ENCODE assay signal across 14 cellular contexts in the genomic region with DNA sequence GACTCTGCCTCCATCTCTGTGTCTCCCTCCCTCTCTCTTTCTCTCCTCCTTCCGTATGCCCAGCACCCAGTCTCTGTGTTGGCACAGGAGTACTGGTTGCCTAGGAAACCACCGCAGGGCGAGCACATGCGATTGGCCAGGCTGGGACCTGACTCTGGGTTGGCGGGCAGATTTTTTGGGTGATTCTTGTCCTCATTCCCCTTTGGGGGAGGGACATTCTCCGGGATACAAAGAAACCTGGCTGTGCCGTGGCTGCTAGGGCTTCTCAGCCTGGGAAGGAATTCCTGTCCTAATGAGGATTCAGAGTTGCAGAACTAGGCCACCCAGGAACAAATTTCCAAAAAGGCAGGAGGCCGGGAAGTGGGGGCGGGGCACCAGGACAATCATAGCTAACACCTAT.
DNase-seq lines count a peak whose midpoint lies in the region; ATAC-seq, FAIRE-seq and TF ChIP-seq lines count a peak whose summit lies in the region.
"Had no signal": no experiment of that assay in that cellular context is flagged by ENCODE, and none has a peak within 500 bp of the region (broad histone marks: within the 10 kb centered on the region; RNA-seq: fewer than 3 reads in every experiment).

No MANE protein-coding gene starts in this region.

- no peaks in the 10 kb centered on the region for H3K36me3 ChIP-seq in iPS DF 6.9 (ENCODE audit: control insufficient read depth, insufficient read depth, low read length)
- H3K36me3 ChIP-seq: right atrium auricular region had no signal

- POLR2A ChIA-PET in HEK293T (lab: Yijun Ruan, JAX) = no interaction called here

- CTCF ChIA-PET in HEK293T (lab: Yijun Ruan, JAX) = no interaction called here

- no peaks in the 10 kb centered on the region for H3K9me3 ChIP-seq in iPS DF 6.9 (ENCODE audit: control insufficient read depth, insufficient read depth, low read length)
- H3K9me3 ChIP-seq: right atrium auricular region had no signal

- no peak for FAIRE-seq in RCC 7860 (lab: Jason Lieb, UNC)
- FAIRE-seq: GM12891 had no signal

- H3K4me3 ChIP-seq in iPS DF 6.9 (ENCODE audit: low read length) = no peak overlapping the region
- H3K4me3 ChIP-seq: right atrium auricular region had no signal

- peak; percentile 25 for DNase-seq in M059J (ENCODE audit: low read depth)
- peak in 54 of 58 donors; percentile 7 to 85 (median 36) for DNase-seq in anterior cingulate cortex (lab: John Stamatoyannopoulos, UW)
- DNase-seq in iPS DF 6.9 (ENCODE audit: low read depth, low spot score) = peak; percentile 85
- peak; percentile 53 for DNase-seq in pons (ENCODE audit: low spot score)
- no peak for DNase-seq in RCC 7860 (ENCODE audit: low spot score)
- DNase-seq in HEK293T (ENCODE audit: extremely low spot score) = no peak
- DNase-seq: activated CD4-positive, CD25-positive, alpha-beta regulatory T cell; activated naive CD4-positive, alpha-beta T cell treated with anti-CD3 and anti-CD28 coated beads, Interleukin-2, amount 10 ng/mL, durations not matched to agents 7 days and 5 days; foreskin keratinocyte; kidney glomerular epithelial cell; stimulated activated CD8-positive, alpha-beta memory T cell treated with anti-CD3 and anti-CD28 coated beads, Interleukin-4, amount 100 ng/mL, for 48 hours had no signal

- WGBS in iPS DF 6.9 (ENCODE audit: insufficient coverage, insufficient read length) = no CpG with 5 or more reads among the region's 9 CpGs

- H3K4me1 ChIP-seq in iPS DF 6.9 (ENCODE audit: control insufficient read depth, insufficient read depth, low read length) = peaks cover 3% of the 10 kb centered on the region; the same call in 1 of the 2 replicates
- H3K4me1 ChIP-seq: foreskin keratinocyte, right atrium auricular region had no signal

- no peak for ATAC-seq in HG03442 (IDR thresholded peaks at IDR 0.05; ENCODE audit: unreplicated experiment)
- ATAC-seq: foreskin keratinocyte had no signal

- H3K27ac ChIP-seq in iPS DF 6.9 (ENCODE audit: low read length) = no peak overlapping the region
- H3K27ac ChIP-seq: foreskin keratinocyte, right atrium auricular region had no signal

- no peaks in the 10 kb centered on the region for H3K27me3 ChIP-seq in iPS DF 6.9 (ENCODE audit: control insufficient read depth, insufficient read depth, low read length)
- H3K27me3 ChIP-seq: foreskin keratinocyte, right atrium auricular region had no signal

TF ChIP-seq in HEK293T, 16 proteins besides CTCF, POLR2A, EP300 and RAD21:
- TF ChIP-seq FOXM1 (IDR thresholded peaks at IDR 0.05; ENCODE audit: borderline replicate concordance) (no peak), CTBP1 (IDR thresholded peaks at IDR 0.05; ENCODE audit: borderline replicate concordance) (no peak), BHLHE40 (IDR thresholded peaks at IDR 0.05; ENCODE audit: borderline replicate concordance) (no peak), NFRKB (IDR thresholded peaks at IDR 0.05) (no peak), ARNT (IDR thresholded peaks at IDR 0.05) (no peak), SUZ12 (IDR thresholded peaks at IDR 0.05) (no peak), ELF4 (IDR thresholded peaks at IDR 0.05) (no peak), HDGF (IDR thresholded peaks at IDR 0.05; ENCODE audit: borderline replicate concordance) (no peak), FOXK2 (IDR thresholded peaks at IDR 0.05) (no peak), LEF1 (IDR thresholded peaks at IDR 0.05; ENCODE audit: borderline replicate concordance) (no peak), FOXA1 (IDR thresholded peaks at IDR 0.05) (no peak), L3MBTL2 (conservative IDR thresholded peaks at IDR 0.05) (no peak)
- TF ChIP-seq, protein P1, sequence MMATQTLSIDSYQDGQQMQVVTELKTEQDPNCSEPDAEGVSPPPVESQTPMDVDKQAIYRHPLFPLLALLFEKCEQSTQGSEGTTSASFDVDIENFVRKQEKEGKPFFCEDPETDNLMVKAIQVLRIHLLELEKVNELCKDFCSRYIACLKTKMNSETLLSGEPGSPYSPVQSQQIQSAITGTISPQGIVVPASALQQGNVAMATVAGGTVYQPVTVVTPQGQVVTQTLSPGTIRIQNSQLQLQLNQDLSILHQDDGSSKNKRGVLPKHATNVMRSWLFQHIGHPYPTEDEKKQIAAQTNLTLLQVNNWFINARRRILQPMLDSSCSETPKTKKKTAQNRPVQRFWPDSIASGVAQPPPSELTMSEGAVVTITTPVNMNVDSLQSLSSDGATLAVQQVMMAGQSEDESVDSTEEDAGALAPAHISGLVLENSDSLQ (IDR thresholded peaks at IDR 0.05) = no peak

Comparison
In these comparisons a context has a peak if more than half of its experiments do, and no peak if none do; other contexts are left out.
1. DNase-seq: peak in M059J (single experiment), anterior cingulate cortex (54 of 58), iPS DF 6.9 (single experiment) and pons (single experiment); none in RCC 7860 (single experiment) and HEK293T (single experiment).